ENCODE assay signal across 19 cellular contexts in the genomic region with DNA sequence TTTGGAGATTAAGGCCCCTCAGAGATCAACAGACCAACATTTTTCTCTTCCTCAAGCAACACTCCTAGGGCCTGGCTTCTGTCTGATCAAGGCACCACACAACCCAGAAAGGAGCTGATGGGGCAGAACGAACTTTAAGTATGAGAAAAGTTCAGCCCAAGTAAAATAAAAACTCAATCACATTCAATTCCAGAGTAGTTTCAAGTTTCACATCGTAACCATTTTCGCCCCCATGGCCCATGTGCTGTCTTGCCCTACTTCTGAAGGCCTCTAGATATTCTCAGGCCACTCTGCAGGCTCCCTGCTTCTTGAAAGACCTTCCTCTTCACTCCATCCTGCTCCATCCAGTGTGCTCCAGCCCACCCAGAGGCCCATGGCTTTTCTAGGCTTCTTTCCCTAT. TPM values are rescaled to one million over a fixed set of nuclear protein-coding genes. Genes with fewer than 3 reads are reported as not detected.
DNase-seq lines count a peak whose midpoint lies in the region; ATAC-seq and TF ChIP-seq lines count a peak whose summit lies in the region.
"Had no signal": no experiment of that assay in that cellular context is flagged by ENCODE, and none has a peak within 500 bp of the region (broad histone marks: within the 10 kb centered on the region; RNA-seq: fewer than 3 reads in every experiment).

No MANE protein-coding gene starts in this region.

- no peaks in the 10 kb centered on the region for H3K36me3 Mint-ChIP-seq in stimulated activated memory B cell treated with anti-CD40 and anti-IgM and Interleukin-4, amounts not matched to agents 10 μg/mL and 1 μg/mL and 100 μg/mL, for 72 hours

- no peak overlapping the region for H3K4me3 Mint-ChIP-seq in stimulated activated memory B cell treated with anti-CD40 and anti-IgM and Interleukin-4, amounts not matched to agents 10 μg/mL and 1 μg/mL and 100 μg/mL, for 72 hours

- BruUV-seq in mammary epithelial cell (replicated peaks; lab: Mats Ljungman, UMichigan): no TSS peak

- H3K79me2 ChIP-seq in KMS-11 (ENCODE audit: insufficient read depth, low read depth) (no peaks in the 10 kb centered on the region), mammary epithelial cell (ENCODE audit: insufficient read depth, low read length) (no peaks in the 10 kb centered on the region)

- peaks cover 29% of the 10 kb centered on the region for H3K27me3 Mint-ChIP-seq in stimulated activated memory B cell treated with anti-CD40 and anti-IgM and Interleukin-4, amounts not matched to agents 10 μg/mL and 1 μg/mL and 100 μg/mL, for 72 hours

- peak; percentile 65 for ATAC-seq in GM18868 (IDR thresholded peaks at IDR 0.05; ENCODE audit: unreplicated experiment)
- ATAC-seq in HG02610 (IDR thresholded peaks at IDR 0.05; ENCODE audit: unreplicated experiment): peak; percentile 80
- ATAC-seq in stimulated activated memory B cell treated with anti-CD40 and anti-IgM and Interleukin-4, amounts not matched to agents 10 μg/mL and 1 μg/mL and 100 μg/mL, for 72 hours: peak; percentile 34
- ATAC-seq in GM21723 (IDR thresholded peaks at IDR 0.05; ENCODE audit: unreplicated experiment): no peak
- ATAC-seq: HepG2 had no signal

- CTCF ChIA-PET in mammary epithelial cell (lab: Charles Lee; ENCODE audit: low non-redundant PET): no interaction called here

- H3K4me3 ChIP-seq in KMS-11 (IDR thresholded peaks at IDR 0.05; ENCODE audit: insufficient read depth, low read depth, low read length) (no peak overlapping the region), mammary epithelial cell (replicated peaks in 1 of 3; ENCODE audit: insufficient read depth in 1 of 3, low read depth in 2 of 3, low read length in 3 of 3) (no peak overlapping the region)
- H3K4me3 ChIP-seq: PC-9, SJCRH30 had no signal

- no peaks in the 10 kb centered on the region for H4K20me1 ChIP-seq in KMS-11 (ENCODE audit: insufficient read depth)
- H4K20me1 ChIP-seq in mammary epithelial cell (ENCODE audit: insufficient read depth, low read length): no peaks in the 10 kb centered on the region

- H3K27ac ChIP-seq in KMS-11 (no peak overlapping the region; the same call in 1 of the 2 replicates), mammary epithelial cell (ENCODE audit: insufficient read depth, low read depth, low read length) (no peak overlapping the region)
- H3K27ac ChIP-seq: PC-9, SJCRH30 had no signal

- H3K9ac ChIP-seq in KMS-11 (no peak overlapping the region), mammary epithelial cell (ENCODE audit: insufficient read depth, low read length) (no peak overlapping the region)

- H3K9me3 ChIP-seq in mammary epithelial cell (replicated peaks; ENCODE audit: insufficient read depth, low read length): no peaks in the 10 kb centered on the region
- H3K9me3 ChIP-seq: Caco-2, SJCRH30 had no signal

- DNase-seq in NCI-H2227 treated with DMSO at 0.1 percent for 48 hours (lab: John Stamatoyannopoulos, UW) (no peak), mammary epithelial cell (no peak)
- DNase-seq: Caco-2, DMS153, EL, KG1, NCI-H1092, NCI-H1694, NCI-H524, PC-9, SJCRH30, T-helper 2 cell had no signal

- dilution Hi-C loops in mammary epithelial cell (cut with HindIII; ENCODE audit: low sequenced_read_pairs): no loop called here

- H2AFZ ChIP-seq in KMS-11 (ENCODE audit: low read depth) (no peak overlapping the region), mammary epithelial cell (ENCODE audit: low read depth, low read length) (no peak overlapping the region)
- H2AFZ ChIP-seq: PC-9 had no signal

- no peak for TF ChIP-seq CTCF in KMS-11 (conservative IDR thresholded peaks at IDR 0.05; ENCODE audit: low read depth, low read length)
- TF ChIP-seq CTCF in mammary epithelial cell (conservative IDR thresholded peaks at IDR 0.05 in 1 of 2, IDR thresholded peaks at IDR 0.05 in 1 of 2; ENCODE audit: extremely low read depth in 1 of 2, insufficient read depth in 1 of 2, low read depth in 1 of 2, low read length in 2 of 2): no peak

- H3K4me2 ChIP-seq in KMS-11 (peak overlapping the region; percentile 17; the same call in 1 of the 2 replicates), mammary epithelial cell (ENCODE audit: insufficient read depth, low read depth, low read length) (no peak overlapping the region)
- H3K4me2 ChIP-seq: PC-9 had no signal

- peaks cover 27% of the 10 kb centered on the region for H3K4me1 ChIP-seq in KMS-11 (ENCODE audit: low read depth, poor library complexity, severe bottlenecking)
- no peaks in the 10 kb centered on the region for H3K4me1 ChIP-seq in mammary epithelial cell (ENCODE audit: insufficient read depth, low read length)
- H3K4me1 ChIP-seq: Caco-2, SJCRH30 had no signal

- H3K36me3 ChIP-seq in KMS-11 (ENCODE audit: insufficient read depth) (no peaks in the 10 kb centered on the region), mammary epithelial cell (ENCODE audit: insufficient read depth, low read length) (no peaks in the 10 kb centered on the region)
- H3K36me3 ChIP-seq: SJCRH30 had no signal

- intact Hi-C loops in mammary epithelial cell (cut with micrococcal nuclease): no loop called here

- no peaks in the 10 kb centered on the region for H3K4me1 Mint-ChIP-seq in stimulated activated memory B cell treated with anti-CD40 and anti-IgM and Interleukin-4, amounts not matched to agents 10 μg/mL and 1 μg/mL and 100 μg/mL, for 72 hours

- in situ Hi-C loops in mammary epithelial cell (cut with MboI; ENCODE audit: low sequenced_read_pairs in 2 of 2): no loop called here

- no peak overlapping the region for H3K27ac Mint-ChIP-seq in stimulated activated memory B cell treated with anti-CD40 and anti-IgM and Interleukin-4, amounts not matched to agents 10 μg/mL and 1 μg/mL and 100 μg/mL, for 72 hours

- H3K27me3 ChIP-seq in KMS-11 (ENCODE audit: insufficient read depth, low read depth) (no peaks in the 10 kb centered on the region), mammary epithelial cell (ENCODE audit: insufficient read depth, low read length) (peaks cover 2% of the 10 kb centered on the region)
- H3K27me3 ChIP-seq: SJCRH30 had no signal

- H3K9me3 Mint-ChIP-seq in stimulated activated memory B cell treated with anti-CD40 and anti-IgM and Interleukin-4, amounts not matched to agents 10 μg/mL and 1 μg/mL and 100 μg/mL, for 72 hours: no peaks in the 10 kb centered on the region

- WGBS in mammary epithelial cell (ENCODE audit: low coverage, missing lambda C conversion rate): 73% methylated on average over 3 of the region's 3 CpGs

RNA-seq across cellular contexts. Expression of gene IL17A, which starts 4.2 kb away (rescaled TPM):
- total RNA-seq in mammary epithelial cell: not detected
- polyA plus RNA-seq in mammary epithelial cell: not detected
- polyA minus RNA-seq in mammary epithelial cell: not detected
- total RNA-seq: Caco-2, HepG2, M059J, PC-9, SJCRH30 had no signal
- polyA plus RNA-seq: HepG2 had no signal

RNA-seq across cellular contexts. Expression of gene IL17F, which starts 53.9 kb away (rescaled TPM):
- not detected for total RNA-seq in mammary epithelial cell
- not detected for polyA plus RNA-seq in mammary epithelial cell
- polyA minus RNA-seq in mammary epithelial cell: not detected
- total RNA-seq: Caco-2, HepG2, M059J, PC-9, SJCRH30 had no signal
- polyA plus RNA-seq: HepG2 had no signal
